ENCODE assay signal across 19 cellular contexts in the genomic region with DNA sequence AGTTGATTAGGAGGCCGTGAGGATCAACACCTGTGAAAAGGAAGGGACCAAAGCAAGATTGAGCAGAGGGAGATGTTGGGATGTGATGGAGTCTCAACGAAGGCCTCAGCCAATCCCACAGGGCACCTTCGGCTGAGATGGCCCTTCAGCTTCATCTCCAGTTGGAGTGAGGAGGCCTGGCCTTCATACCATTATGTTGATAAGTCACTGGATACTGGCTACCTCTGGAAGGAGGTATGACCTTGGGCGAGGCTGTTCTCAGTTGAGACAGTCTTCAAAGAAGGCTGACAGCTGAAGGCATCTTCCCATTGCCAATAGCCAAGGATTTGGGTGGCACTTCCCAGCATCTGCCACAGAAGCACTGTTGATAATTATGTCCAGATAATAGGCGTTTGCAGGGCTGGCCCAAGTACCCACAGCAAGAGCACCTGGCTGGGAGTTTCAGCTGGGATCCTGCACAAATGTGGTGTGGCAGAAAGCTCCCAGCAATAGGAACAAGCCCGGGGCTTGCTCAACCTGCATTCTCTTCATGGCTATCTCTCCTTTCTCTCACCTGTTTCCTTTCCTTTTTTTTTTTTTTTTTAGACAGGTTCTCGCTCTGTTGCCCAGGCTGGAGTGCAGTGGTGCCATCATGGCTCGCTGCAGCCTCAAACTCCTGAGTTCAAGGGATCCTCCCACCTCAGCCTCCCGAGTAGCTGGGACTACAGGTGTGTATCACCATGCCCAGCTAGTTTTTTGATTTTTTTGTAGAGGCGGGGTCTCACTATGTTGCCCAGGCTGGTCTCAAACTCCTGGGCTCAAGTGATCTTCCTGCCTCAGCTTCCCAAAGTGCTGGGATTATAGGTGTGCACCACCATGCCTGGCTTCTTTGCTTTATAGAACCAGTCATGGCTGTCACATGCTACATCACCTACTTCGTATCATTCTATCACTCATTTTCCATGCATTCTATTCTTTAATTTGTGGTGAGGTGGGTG. TPM values are rescaled to one million over a fixed set of nuclear protein-coding genes. Genes with fewer than 3 reads are reported as not detected.
DNase-seq lines count a peak whose midpoint lies in the region; ATAC-seq and TF ChIP-seq lines count a peak whose summit lies in the region.
"Had no signal": no experiment of that assay in that cellular context is flagged by ENCODE, and none has a peak within 500 bp of the region (broad histone marks: within the 10 kb centered on the region; RNA-seq: fewer than 3 reads in every experiment).

No MANE protein-coding gene starts in this region.

- CTCF ChIA-PET in Panc1 (lab: Charles Lee): no interaction called here

- H3K9me3 Mint-ChIP-seq in natural killer cell: no peaks in the 10 kb centered on the region
- no peaks in the 10 kb centered on the region for H3K9me3 Mint-ChIP-seq in natural killer cell treated with Interleukin-12 subunit alpha and Interleukin-12 subunit beta and Interleukin-15 and Interleukin-18, amount 100 ng/mL, for 72 hours
- H3K9me3 Mint-ChIP-seq: activated naive CD4-positive, alpha-beta T cell treated with anti-CD3 and anti-CD28 coated beads, Interleukin-2, amount 10 ng/mL, durations not matched to agents 7 days and 5 days; CD8-positive, alpha-beta memory T cell; T-helper 1 cell treated with Interleukin-12 subunit alpha and Interleukin-12 subunit beta and Interleukin-4 antibody, amounts not matched to agents 30 μg/mL and 1 μg/mL, for 36 hours had no signal

- no peaks in the 10 kb centered on the region for H3K9me3 ChIP-seq in Panc1 (ENCODE audit: control insufficient read depth, insufficient read depth, low read depth, low read length)
- H3K9me3 ChIP-seq: gastroesophageal sphincter, uterus had no signal

- no peaks in the 10 kb centered on the region for H3K36me3 Mint-ChIP-seq in natural killer cell
- no peaks in the 10 kb centered on the region for H3K36me3 Mint-ChIP-seq in natural killer cell treated with Interleukin-12 subunit alpha and Interleukin-12 subunit beta and Interleukin-15 and Interleukin-18, amount 100 ng/mL, for 72 hours
- H3K36me3 Mint-ChIP-seq: activated naive CD4-positive, alpha-beta T cell treated with anti-CD3 and anti-CD28 coated beads, Interleukin-2, amount 10 ng/mL, durations not matched to agents 7 days and 5 days; CD8-positive, alpha-beta memory T cell had no signal

- no TSS peak for BruUV-seq in Panc1 (replicated peaks; lab: Mats Ljungman, UMichigan)

- in situ Hi-C loops in Panc1 (cut with HindIII; ENCODE audit: low pct_unique_long_range_greater_than_20kb, low sequenced_read_pairs): no loop called here

- no peak for ATAC-seq in natural killer cell
- ATAC-seq in natural killer cell treated with Interleukin-12 subunit alpha and Interleukin-12 subunit beta and Interleukin-15 and Interleukin-18, amount 100 ng/mL, for 72 hours: no peak
- no peak for ATAC-seq in Panc1
- ATAC-seq in GM21576 (IDR thresholded peaks at IDR 0.05; ENCODE audit: unreplicated experiment): no peak
- ATAC-seq in GM18861 (IDR thresholded peaks at IDR 0.05; ENCODE audit: unreplicated experiment): no peak
- ATAC-seq: gastroesophageal sphincter had no signal

- peak; percentile 3 for DNase-seq in natural killer cell
- DNase-seq in natural killer cell treated with Interleukin-12 subunit alpha and Interleukin-12 subunit beta and Interleukin-15 and Interleukin-18, amount 100 ng/mL, for 72 hours (ENCODE audit: low spot score): no peak
- DNase-seq in Panc1 (ENCODE audit: low read depth, low spot score): no peak
- peak; percentile 37 for DNase-seq in mesenteric fat pad (ENCODE audit: low spot score)
- DNase-seq in GDM1 (lab: John Stamatoyannopoulos, UW): no peak
- no peak for DNase-seq in stimulated activated naive CD4-positive, alpha-beta T cell (lab: John Stamatoyannopoulos, UW)
- DNase-seq: activated naive CD4-positive, alpha-beta T cell treated with anti-CD3 and anti-CD28 coated beads, Interleukin-2, amount 10 ng/mL, durations not matched to agents 7 days and 5 days; CD8-positive, alpha-beta memory T cell; EL; Karpas-422; left colon; NCI-H1105 treated with DMSO at 0.1 percent for 48 hours; SIG-M5; stimulated activated naive CD4-positive, alpha-beta T cell treated with Interleukin-2 at 50 U/mL for 16 hours had no signal

- H3K4me1 ChIP-seq in Panc1 (ENCODE audit: control insufficient read depth, insufficient read depth, low read length): peaks cover 30% of the 10 kb centered on the region
- H3K4me1 ChIP-seq: uterus had no signal

- H3K36me3 ChIP-seq in Panc1 (ENCODE audit: control insufficient read depth, insufficient read depth, low read length): no peaks in the 10 kb centered on the region
- H3K36me3 ChIP-seq: gastroesophageal sphincter, uterus had no signal

- H3K4me3 ChIP-seq in Panc1 (ENCODE audit: low read depth in 2 of 2, low read length in 2 of 2): no peak overlapping the region
- H3K4me3 ChIP-seq: gastroesophageal sphincter, uterus had no signal

- no peaks in the 10 kb centered on the region for H3K27me3 Mint-ChIP-seq in natural killer cell (ENCODE audit: low read depth in 2 of 2)
- no peaks in the 10 kb centered on the region for H3K27me3 Mint-ChIP-seq in natural killer cell treated with Interleukin-12 subunit alpha and Interleukin-12 subunit beta and Interleukin-15 and Interleukin-18, amount 100 ng/mL, for 72 hours
- H3K27me3 Mint-ChIP-seq: CD8-positive, alpha-beta memory T cell had no signal

- peak overlapping the region; percentile 80 for H3K27ac ChIP-seq in Panc1 (ENCODE audit: low read length)
- H3K27ac ChIP-seq: gastroesophageal sphincter, uterus had no signal

- intact Hi-C loops in natural killer cell (cut with micrococcal nuclease) (no loop called here), Panc1 (cut with micrococcal nuclease; ENCODE audit: unreplicated experiment) (no loop called here)

- POLR2A ChIA-PET in Panc1 (lab: Charles Lee): interaction anchor here (0.6 to 0.7 kb wide), 2 partner anchors 19 to 28 kb away, joined by 3 to 4 read pairs; no protein-coding TSS in a partner anchor

- no peaks in the 10 kb centered on the region for H3K27me3 ChIP-seq in Panc1 (ENCODE audit: control insufficient read depth, insufficient read depth, low read length)
- H3K27me3 ChIP-seq: gastroesophageal sphincter, uterus had no signal

- peaks cover 0 to 6% of the 10 kb centered on the region in 2 donors for H3K4me1 Mint-ChIP-seq in natural killer cell
- peaks cover 21 to 26% of the 10 kb centered on the region in 2 donors for H3K4me1 Mint-ChIP-seq in natural killer cell treated with Interleukin-12 subunit alpha and Interleukin-12 subunit beta and Interleukin-15 and Interleukin-18, amount 100 ng/mL, for 72 hours (ENCODE audit: low read depth in 2 of 2)

- no peak overlapping the region for H3K4me3 Mint-ChIP-seq in natural killer cell
- H3K4me3 Mint-ChIP-seq in natural killer cell treated with Interleukin-12 subunit alpha and Interleukin-12 subunit beta and Interleukin-15 and Interleukin-18, amount 100 ng/mL, for 72 hours: no peak overlapping the region
- H3K4me3 Mint-ChIP-seq: activated naive CD4-positive, alpha-beta T cell treated with anti-CD3 and anti-CD28 coated beads, Interleukin-2, amount 10 ng/mL, durations not matched to agents 7 days and 5 days; CD8-positive, alpha-beta memory T cell; T-helper 1 cell treated with Interleukin-12 subunit alpha and Interleukin-12 subunit beta and Interleukin-4 antibody, amounts not matched to agents 30 μg/mL and 1 μg/mL, for 36 hours had no signal

- TF ChIP-seq CTCF in natural killer cell (IDR thresholded peaks at IDR 0.05) (no peak), Panc1 (IDR thresholded peaks at IDR 0.05) (no peak)

- H3K27ac Mint-ChIP-seq in natural killer cell: no peak overlapping the region
- no peak overlapping the region for H3K27ac Mint-ChIP-seq in natural killer cell treated with Interleukin-12 subunit alpha and Interleukin-12 subunit beta and Interleukin-15 and Interleukin-18, amount 100 ng/mL, for 72 hours
- H3K27ac Mint-ChIP-seq: activated naive CD4-positive, alpha-beta T cell treated with anti-CD3 and anti-CD28 coated beads, Interleukin-2, amount 10 ng/mL, durations not matched to agents 7 days and 5 days; T-helper 1 cell treated with Interleukin-12 subunit alpha and Interleukin-12 subunit beta and Interleukin-4 antibody, amounts not matched to agents 30 μg/mL and 1 μg/mL, for 36 hours had no signal

RNA-seq across cellular contexts. Expression of a gene that starts 18.2 kb away (rescaled TPM):
- total RNA-seq in natural killer cell (10 to 100 TPM; 28.0 to 31.9 (median 31.6) TPM), Panc1 (2021; ENCODE audit: unreplicated experiment) (80.8 TPM), mesenteric fat pad (8.7 TPM)
- total RNA-seq in natural killer cell treated with Interleukin-12 subunit alpha and Interleukin-12 subunit beta and Interleukin-15 and Interleukin-18, amount 100 ng/mL, for 72 hours: 10 to 100 TPM; 65.9 to 75.4 TPM
- 60.3 TPM for polyA plus RNA-seq in Panc1 (2012; ENCODE audit: insufficient read length)

Comparison
In these comparisons a context has a peak if more than half of its experiments do, and no peak if none do; other contexts are left out.
1. DNase-seq: peak in natural killer cell (single experiment) and mesenteric fat pad (single experiment); none in natural killer cell treated with Interleukin-12 subunit alpha and Interleukin-12 subunit beta and Interleukin-15 and Interleukin-18, amount 100 ng/mL, for 72 hours (single experiment), Panc1 (single experiment), GDM1 (single experiment) and stimulated activated naive CD4-positive, alpha-beta T cell (0 of 6).